22 cellular contexts compared by ENCODE assay signal in the genomic region with DNA sequence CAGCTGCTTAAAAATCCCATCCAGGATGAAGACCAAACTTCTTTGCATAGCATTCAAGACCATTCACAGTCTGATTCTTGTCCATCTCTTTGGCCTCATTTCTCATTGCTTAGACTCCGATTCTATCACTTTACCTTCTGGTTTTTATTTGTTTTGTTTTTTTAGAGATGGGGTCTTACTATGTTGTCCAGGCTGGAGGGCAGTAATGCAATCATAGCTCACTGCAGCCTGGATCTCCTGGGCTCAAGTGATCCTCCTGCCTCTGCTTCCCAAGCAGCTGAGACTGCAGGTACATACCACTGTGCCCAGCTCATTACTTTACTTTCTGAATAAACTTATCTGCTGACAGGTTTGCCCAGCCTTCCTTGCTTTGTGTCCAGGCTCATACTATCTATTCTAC.
DNase-seq lines count a peak whose midpoint lies in the region; ATAC-seq, FAIRE-seq and TF ChIP-seq lines count a peak whose summit lies in the region.
"Had no signal": no experiment of that assay in that cellular context is flagged by ENCODE, and none has a peak within 500 bp of the region (broad histone marks: within the 10 kb centered on the region; RNA-seq: fewer than 3 reads in every experiment).

No MANE protein-coding gene starts in this region.

- FAIRE-seq in HepG2 (lab: Jason Lieb, UNC): no peak
- FAIRE-seq: A549, D721Med, GM12878, H54 had no signal

- H3K9me3 ChIP-seq in HepG2 (ENCODE audit: low read length) (no peaks in the 10 kb centered on the region), right lobe of liver (no peaks in the 10 kb centered on the region)
- H3K9me3 ChIP-seq: A549; BE2C; BLaER1 treated with 17β-estradiol and CSF1 and Interleukin-3, amounts not matched to agents 10 nM and 100 nM; HAP-1 had no signal

- BruUV-seq in HepG2 (replicated peaks; lab: Mats Ljungman, UMichigan): no TSS peak

- H3K4me1 Mint-ChIP-seq in WTC11: 0 out of 2 replicates have a peak, but pooled peaks cover 1% of the 10 kb centered on the region
- peaks cover 3% of the 10 kb centered on the region for H3K4me1 Mint-ChIP-seq in progenitor cell of endocrine pancreas (ENCODE audit: low read depth)

- ATAC-seq in HepG2 (no peak), right lobe of liver (no peak), WTC11 (no peak)
- ATAC-seq: A549, GM12878 had no signal

- H2AFZ ChIP-seq in HepG2 (ENCODE audit: low read length): no peak overlapping the region

- H3K27me3 ChIP-seq in HepG2 (ENCODE audit: control insufficient read depth in 1 of 2, insufficient read depth in 2 of 2, low read length in 2 of 2) (no peaks in the 10 kb centered on the region), right lobe of liver (no peaks in the 10 kb centered on the region)
- H3K27me3 ChIP-seq: BE2C had no signal

- TF ChIP-seq POLR2A in HepG2 (IDR thresholded peaks at IDR 0.05; ENCODE audit: insufficient read depth in 1 of 2, low read depth in 2 of 2, low read length in 2 of 2) (no peak), right lobe of liver (IDR thresholded peaks at IDR 0.05) (no peak)

- H3K4me3 Mint-ChIP-seq in WTC11: no peak overlapping the region
- H3K4me3 Mint-ChIP-seq in progenitor cell of endocrine pancreas (ENCODE audit: low read depth): no peak overlapping the region
- H3K4me3 Mint-ChIP-seq: CD14-positive monocyte; CD4-positive, alpha-beta T cell; CD8-positive, alpha-beta memory T cell had no signal

- H3K4me3 ChIP-seq in HepG2 (replicated peaks in 1 of 3; ENCODE audit: insufficient read depth in 1 of 3, low read depth in 2 of 3, low read length in 3 of 3) (no peak overlapping the region), right lobe of liver (no peak overlapping the region)
- H3K4me3 ChIP-seq: A549; BLaER1 treated with 17β-estradiol and CSF1 and Interleukin-3, amounts not matched to agents 10 nM and 100 nM; GM12878; HAP-1 had no signal

- no peak overlapping the region for H3K9ac ChIP-seq in HepG2 (ENCODE audit: insufficient read depth, low read depth, low read length)
- H3K9ac ChIP-seq: BLaER1 treated with 17β-estradiol and CSF1 and Interleukin-3, amounts not matched to agents 10 nM and 100 nM had no signal

- in situ Hi-C loops in HepG2 (cut with HindIII; ENCODE audit: extremely low pct_ligation_motif_present, low pct_unique_long_range_greater_than_20kb): loop anchor here (5.0 to 25.0 kb wide), 2 partner anchors 247 to 682 kb away; no protein-coding TSS in a partner anchor
- in situ Hi-C loops in KBM-7 (cut with MboI; ENCODE audit: low pct_unique_long_range_greater_than_20kb, low sequenced_read_pairs): loop anchor here (5.0 kb wide), 1 partner anchor 247 kb away; no protein-coding TSS in a partner anchor

- TF ChIP-seq EP300 in HepG2 (IDR thresholded peaks at IDR 0.05; ENCODE audit: low read depth in 2 of 2, low read length in 2 of 2) (no peak), HepG2 (CRISPR knock-in tag; IDR thresholded peaks at IDR 0.05; ENCODE audit: borderline replicate concordance) (no peak)

- H3K9me3 Mint-ChIP-seq in WTC11 (no peaks in the 10 kb centered on the region), progenitor cell of endocrine pancreas (ENCODE audit: low read depth) (no peaks in the 10 kb centered on the region)
- H3K9me3 Mint-ChIP-seq: CD4-positive, alpha-beta T cell had no signal

- no peaks in the 10 kb centered on the region for H3K36me3 Mint-ChIP-seq in WTC11
- peaks cover 5% of the 10 kb centered on the region for H3K36me3 Mint-ChIP-seq in progenitor cell of endocrine pancreas (ENCODE audit: insufficient read depth)

- no peaks in the 10 kb centered on the region for H4K20me1 ChIP-seq in HepG2 (ENCODE audit: insufficient read depth, low read length)

- no peak for DNase-seq in HepG2 (ENCODE audit: low spot score)
- DNase-seq in right lobe of liver: no peak
- no peak for DNase-seq in WTC11 (ENCODE audit: low spot score)
- no peak for DNase-seq in progenitor cell of endocrine pancreas (ENCODE audit: low spot score, unreplicated experiment)
- DNase-seq in iPS-NIHi7 (ENCODE audit: extremely low spot score): no peak
- DNase-seq in KBM-7: no peak
- no peak for DNase-seq in nucleus accumbens (lab: John Stamatoyannopoulos, UW)
- DNase-seq: 8988T; BE2C; CD4-positive, alpha-beta T cell; DMS79; EL; GDM1; GOT3 had no signal

- POLR2A ChIA-PET in HepG2 (lab: Yijun Ruan, JAX): no interaction called here
- POLR2A ChIA-PET in WTC11 (lab: Charles Lee): no interaction called here

- no peak overlapping the region for H3K4me2 ChIP-seq in HepG2 (ENCODE audit: low read depth, low read length)
- H3K4me2 ChIP-seq: A549; BLaER1 treated with 17β-estradiol and CSF1 and Interleukin-3, amounts not matched to agents 10 nM and 100 nM had no signal

- intact Hi-C loops in HepG2 (cut with micrococcal nuclease; ENCODE audit: unreplicated experiment): no loop called here
- intact Hi-C loops in right lobe of liver (cut with DNase I): loop anchor here in 1 of 2 donors (5.0 kb wide), 1 partner anchor 257 kb away; no protein-coding TSS in a partner anchor

- H3K27me3 Mint-ChIP-seq in WTC11 (ENCODE audit: low read depth) (no peaks in the 10 kb centered on the region), progenitor cell of endocrine pancreas (no peaks in the 10 kb centered on the region)
- H3K27me3 Mint-ChIP-seq: CD4-positive, alpha-beta T cell had no signal

- no peak overlapping the region for H3K27ac ChIP-seq in HepG2 (ENCODE audit: extremely low read length, insufficient read depth, low read length)
- no peak overlapping the region for H3K27ac ChIP-seq in right lobe of liver
- H3K27ac ChIP-seq: A549; BLaER1 treated with 17β-estradiol and CSF1 and Interleukin-3, amounts not matched to agents 10 nM and 100 nM had no signal

- H3K79me2 ChIP-seq in HepG2 (ENCODE audit: insufficient read depth, low read length): no peaks in the 10 kb centered on the region

- no peak for TF ChIP-seq RAD21 in HepG2 (CRISPR knock-in tag; IDR thresholded peaks at IDR 0.05)

- CTCF ChIA-PET in HepG2 (lab: Yijun Ruan, JAX; ENCODE audit: low intra/inter-chr PET ratio, low total read pairs) (no interaction called here), WTC11 (lab: Charles Lee) (interaction anchor here (0.7 kb wide), 1 partner anchor 263 kb away, joined by 3 read pairs; no protein-coding TSS in a partner anchor)

- 73% methylated on average over 1 of the region's 1 CpG for WGBS in HepG2 (ENCODE audit: low lambda C conversion rate)
- WGBS in right lobe of liver (ENCODE audit: insufficient coverage, low coverage, low lambda C conversion rate, missing lambda C conversion rate): 29% methylated on average over 1 of the region's 1 CpG

- H3K27ac Mint-ChIP-seq in WTC11 (no peak overlapping the region), progenitor cell of endocrine pancreas (peak overlapping the region; percentile 83)
- H3K27ac Mint-ChIP-seq: CD4-positive, alpha-beta T cell had no signal

- H3K4me1 ChIP-seq in HepG2 (ENCODE audit: insufficient read depth, low read length) (no peaks in the 10 kb centered on the region), right lobe of liver (no peaks in the 10 kb centered on the region)
- H3K4me1 ChIP-seq: HAP-1 had no signal

- TF ChIP-seq CTCF in HepG2 (CRISPR knock-in tag; IDR thresholded peaks at IDR 0.05) (no peak), right lobe of liver (IDR thresholded peaks at IDR 0.05) (no peak), WTC11 (IDR thresholded peaks at IDR 0.05) (no peak), progenitor cell of endocrine pancreas (IDR thresholded peaks at IDR 0.05; ENCODE audit: unreplicated experiment) (no peak)

- H3K36me3 ChIP-seq in HepG2 (replicated peaks in 1 of 2; ENCODE audit: control insufficient read depth in 1 of 2, insufficient read depth in 2 of 2, low read length in 2 of 2) (no peaks in the 10 kb centered on the region), right lobe of liver (no peaks in the 10 kb centered on the region)
- H3K36me3 ChIP-seq: BE2C, HAP-1 had no signal

TF ChIP-seq in HepG2, 621 proteins besides CTCF, POLR2A, EP300 and RAD21:
- peak; percentile 51; the same call in 1 of the 2 replicates for TF ChIP-seq ZNF121 (CRISPR knock-in tag; IDR thresholded peaks at IDR 0.05)
- no peak for TF ChIP-seq ZNF749 (CRISPR knock-in tag; IDR thresholded peaks at IDR 0.05; ENCODE audit: borderline replicate concordance)
TF ChIP-seq in HepG2: peak in this region for 1.

TF ChIP-seq in WTC11, 78 proteins besides CTCF, POLR2A, EP300 and RAD21:
- peak; percentile 68 for TF ChIP-seq ZNF121 (CRISPR knock-in tag; IDR thresholded peaks at IDR 0.05)
- no peak for TF ChIP-seq MYBL2 (CRISPR knock-in tag; IDR thresholded peaks at IDR 0.05)

Comparison
In these comparisons a context has a peak if more than half of its experiments do, and no peak if none do; other contexts are left out.
1. Of the 50 proteins assayed by ChIP-seq in both HepG2 and WTC11: peak only in HepG2: none; only in WTC11: none; in both: ZNF121; in neither: 49.